Comparison of ENCODE assay signal across 16 cellular contexts in genomic region chr11:4916581-4916980, GRCh38. TPM values are rescaled to one million over a fixed set of nuclear protein-coding genes. Genes with fewer than 3 reads are reported as not detected.
DNase-seq lines count a peak whose midpoint lies in the region; ATAC-seq and TF ChIP-seq lines count a peak whose summit lies in the region.
"Had no signal": no experiment of that assay in that cellular context is flagged by ENCODE, and none has a peak within 500 bp of the region (broad histone marks: within the 10 kb centered on the region; RNA-seq: fewer than 3 reads in every experiment).

No MANE protein-coding gene starts in this region.

- ATAC-seq in HG03280 (IDR thresholded peaks at IDR 0.05; ENCODE audit: unreplicated experiment) (no peak), GM18498 (IDR thresholded peaks at IDR 0.05; ENCODE audit: unreplicated experiment) (no peak)

- H3K9me3 ChIP-seq in Caco-2, result no peaks in the 10 kb centered on the region

- peak overlapping the region; percentile 1 for H3K4me3 Mint-ChIP-seq in Caco-2 (ENCODE audit: unreplicated experiment)
- H3K4me3 Mint-ChIP-seq: B cell; CD4-positive, alpha-beta T cell; H9 had no signal

- no peak for TF ChIP-seq CTCF in Caco-2 (IDR thresholded peaks at IDR 0.05; ENCODE audit: insufficient read depth in 1 of 2, low read depth in 1 of 2, low read length in 1 of 2, severe bottlenecking in 1 of 2, unreplicated experiment in 1 of 2)
- TF ChIP-seq CTCF in epithelial cell of proximal tubule (conservative IDR thresholded peaks at IDR 0.05; ENCODE audit: low read depth, low read length), result no peak

- no peaks in the 10 kb centered on the region for H3K9me3 Mint-ChIP-seq in Caco-2 (ENCODE audit: unreplicated experiment)
- H3K9me3 Mint-ChIP-seq: CD4-positive, alpha-beta T cell; H9 had no signal

- DNase-seq in Caco-2, result peak; percentile 33 to 52
- peak; percentile 0 for DNase-seq in HK-2 (ENCODE audit: unreplicated experiment)
- peak; percentile 62 for DNase-seq in epithelial cell of proximal tubule (ENCODE audit: low read depth)
- DNase-seq in left kidney (ENCODE audit: low read depth, low spot score), result peak; percentile 49
- no peak for DNase-seq in NCI-H1417 (lab: John Stamatoyannopoulos, UW)
- no peak for DNase-seq in RPMI8226
- DNase-seq: C1 segment of cervical spinal cord; CD4-positive, alpha-beta T cell; DMS153; GF-D8; GOT3; H9 had no signal

- POLR2A ChIA-PET in Caco-2 (lab: Charles Lee), result no interaction called here

- H3K36me3 ChIP-seq in Caco-2 (ENCODE audit: control insufficient read depth, insufficient read depth, low read length), result no peaks in the 10 kb centered on the region

- no peaks in the 10 kb centered on the region; the same call in 1 of the 2 replicates for H3K4me1 ChIP-seq in Caco-2

- peak overlapping the region; percentile 43 for H3K27ac Mint-ChIP-seq in Caco-2 (ENCODE audit: unreplicated experiment)
- H3K27ac Mint-ChIP-seq: B cell; CD4-positive, alpha-beta T cell; H9 had no signal

- H3K36me3 Mint-ChIP-seq in Caco-2 (ENCODE audit: insufficient read depth, unreplicated experiment), result no peaks in the 10 kb centered on the region

- H3K27me3 Mint-ChIP-seq in Caco-2 (ENCODE audit: insufficient read depth, unreplicated experiment), result no peaks in the 10 kb centered on the region
- H3K27me3 Mint-ChIP-seq: B cell had no signal

- H3K4me1 Mint-ChIP-seq in Caco-2 (ENCODE audit: low read depth, unreplicated experiment), result peaks cover 11% of the 10 kb centered on the region
- H3K4me1 Mint-ChIP-seq: B cell, H9 had no signal

- no TSS peak for BruUV-seq in Caco-2 (replicated peaks; lab: Mats Ljungman, UMichigan)

- H3K4me3 ChIP-seq in Caco-2 (ENCODE audit: low read depth, low read length) (no peak overlapping the region), epithelial cell of proximal tubule (ENCODE audit: low read depth, low read length) (no peak overlapping the region)

- CTCF ChIA-PET in Caco-2 (lab: Charles Lee), result no interaction called here

- no peaks in the 10 kb centered on the region for H3K27me3 ChIP-seq in Caco-2 (replicated peaks; ENCODE audit: control insufficient read depth, insufficient read depth, low read length)

- intact Hi-C loops in Caco-2 (cut with micrococcal nuclease; ENCODE audit: unreplicated experiment), result no loop called here

RNA-seq across cellular contexts. Expression of gene OR51G2, which starts 2.6 kb away (rescaled TPM):
- total RNA-seq in Caco-2 (2022) (not detected in 2 replicates), epithelial cell of proximal tubule (not detected in 2 replicates)
- total RNA-seq: B cell; CD4-positive, alpha-beta T cell; H9 had no signal

RNA-seq across cellular contexts. Expression of gene OR51G1, which starts 7.6 kb away (rescaled TPM):
- not detected in 2 replicates for total RNA-seq in Caco-2 (2022)
- not detected in 2 replicates for total RNA-seq in epithelial cell of proximal tubule
- total RNA-seq: A172; B cell; CD4-positive, alpha-beta T cell; H9 had no signal

RNA-seq across cellular contexts. Expression of gene OR51A7, which starts 13.0 kb away (rescaled TPM):
- total RNA-seq in Caco-2 (2022) (not detected in 2 replicates), epithelial cell of proximal tubule (not detected in 2 replicates)
- total RNA-seq: A172; B cell; CD4-positive, alpha-beta T cell; H9 had no signal

RNA-seq across cellular contexts. Expression of gene OR51A4, which starts 30.8 kb away (rescaled TPM):
- total RNA-seq in Caco-2 (2022), result not detected in 2 replicates
- not detected in 2 replicates for total RNA-seq in epithelial cell of proximal tubule
- total RNA-seq: A172; B cell; CD4-positive, alpha-beta T cell; H9 had no signal

RNA-seq across cellular contexts. Expression of gene OR51T1, which starts 34.9 kb away (rescaled TPM):
- not detected in 2 replicates for total RNA-seq in Caco-2 (2022)
- not detected in 2 replicates for total RNA-seq in epithelial cell of proximal tubule
- total RNA-seq: A172; B cell; CD4-positive, alpha-beta T cell; H9 had no signal

Comparison
In these comparisons a context has a peak if more than half of its experiments do, and no peak if none do; other contexts are left out.
1. DNase-seq: peak in Caco-2 (2 of 2), HK-2 (single experiment), epithelial cell of proximal tubule (single experiment) and left kidney (single experiment); none in NCI-H1417 (0 of 3) and RPMI8226 (single experiment).